Comparison of ENCODE assay signal across 2 cellular contexts in genomic region chr1:41515778-41516167, GRCh38.
TF ChIP-seq lines count a peak whose summit lies in the region.

No MANE protein-coding gene starts in this region.

TF ChIP-seq in SK-N-SH, 30 proteins besides CTCF, POLR2A, EP300 and RAD21 (continued from another document):
- TF ChIP-seq PBX3 (IDR thresholded peaks at IDR 0.05) (no peak), SMC3 (IDR thresholded peaks at IDR 0.05; ENCODE audit: low read depth, low read length) (no peak), JUND (IDR thresholded peaks at IDR 0.05) (no peak)

TF ChIP-seq in SK-N-SH treated with all-trans-retinoic acid at 6 μM for 48 hours, 23 proteins besides CTCF, POLR2A, EP300 and RAD21 (continued from another document):
- no peak for TF ChIP-seq SNAI2 (CRISPR knock-in tag; IDR thresholded peaks at IDR 0.05)
- TF ChIP-seq OSR1 (CRISPR knock-in tag; IDR thresholded peaks at IDR 0.05), result no peak
- TF ChIP-seq, protein P1, sequence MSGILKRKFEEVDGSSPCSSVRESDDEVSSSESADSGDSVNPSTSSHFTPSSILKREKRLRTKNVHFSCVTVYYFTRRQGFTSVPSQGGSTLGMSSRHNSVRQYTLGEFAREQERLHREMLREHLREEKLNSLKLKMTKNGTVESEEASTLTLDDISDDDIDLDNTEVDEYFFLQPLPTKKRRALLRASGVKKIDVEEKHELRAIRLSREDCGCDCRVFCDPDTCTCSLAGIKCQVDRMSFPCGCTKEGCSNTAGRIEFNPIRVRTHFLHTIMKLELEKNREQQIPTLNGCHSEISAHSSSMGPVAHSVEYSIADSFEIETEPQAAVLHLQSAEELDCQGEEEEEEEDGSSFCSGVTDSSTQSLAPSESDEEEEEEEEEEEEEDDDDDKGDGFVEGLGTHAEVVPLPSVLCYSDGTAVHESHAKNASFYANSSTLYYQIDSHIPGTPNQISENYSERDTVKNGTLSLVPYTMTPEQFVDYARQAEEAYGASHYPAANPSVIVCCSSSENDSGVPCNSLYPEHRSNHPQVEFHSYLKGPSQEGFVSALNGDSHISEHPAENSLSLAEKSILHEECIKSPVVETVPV (CRISPR knock-in tag; IDR thresholded peaks at IDR 0.05), result no peak
